9 cellular contexts compared by ENCODE assay signal in the genomic region with DNA sequence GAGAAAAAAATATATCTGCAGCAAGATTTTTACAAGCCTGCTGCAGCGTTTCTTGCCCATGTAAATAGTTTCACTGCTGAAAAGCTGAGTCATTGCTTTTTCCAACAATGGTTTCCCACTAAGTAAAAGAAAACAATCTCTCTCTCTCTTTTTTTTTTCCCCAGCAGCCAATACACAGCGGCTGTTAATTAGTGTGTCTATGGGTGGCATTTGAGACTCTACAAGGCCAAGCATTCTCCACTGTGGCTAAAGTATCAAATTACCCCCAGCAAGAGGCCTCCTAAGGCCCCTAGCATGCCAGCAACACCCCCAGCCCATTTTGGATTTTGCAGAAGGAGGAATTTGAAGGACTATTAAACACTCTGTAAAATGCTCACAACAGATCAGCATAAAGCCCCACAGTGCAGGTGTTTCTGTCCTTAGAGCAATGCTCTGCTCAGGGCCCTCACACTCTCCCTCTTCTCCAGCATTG.
DNase-seq lines count a peak whose midpoint lies in the region; ATAC-seq, FAIRE-seq and TF ChIP-seq lines count a peak whose summit lies in the region.
"Had no signal": no experiment of that assay in that cellular context is flagged by ENCODE, and none has a peak within 500 bp of the region (broad histone marks: within the 10 kb centered on the region; RNA-seq: fewer than 3 reads in every experiment).

No MANE protein-coding gene starts in this region.

- peak overlapping the region; percentile 4 to 34 (median 21) for H3K4me3 Mint-ChIP-seq in nephron

- H3K27ac Mint-ChIP-seq in nephron = peak overlapping the region; percentile 86 to 93 (median 91)

- no peaks in the 10 kb centered on the region for H3K36me3 Mint-ChIP-seq in nephron (ENCODE audit: low read depth)

- H3K36me3 ChIP-seq in left ventricle myocardium inferior = no peaks in the 10 kb centered on the region

- H3K27ac ChIP-seq in left ventricle myocardium inferior (replicated peaks) = no peak overlapping the region

- no peak for TF ChIP-seq CTCF in cardiac fibroblast (IDR thresholded peaks at IDR 0.05; ENCODE audit: low read depth, low read length)
- TF ChIP-seq CTCF in nephron (IDR thresholded peaks at IDR 0.05; ENCODE audit: unreplicated experiment in 3 of 3) = no peak
- TF ChIP-seq CTCF in left ventricle myocardium inferior (IDR thresholded peaks at IDR 0.05; ENCODE audit: borderline replicate concordance) = no peak

- DNase-seq in EL (peak; percentile 39), NCI-H187 treated with DMSO at 0.1 percent for 48 hours (lab: John Stamatoyannopoulos, UW) (peak; percentile 55), cardiac fibroblast (ENCODE audit: low read depth in 2 of 2) (peak; percentile 28 to 45), GM12892 (ENCODE audit: insufficient read length) (no peak), left ventricle myocardium inferior (no peak)
- DNase-seq: effector CD8-positive, alpha-beta T cell had no signal

- H3K9me3 ChIP-seq in left ventricle myocardium inferior (replicated peaks) = no peaks in the 10 kb centered on the region

- H3K27me3 Mint-ChIP-seq in nephron (ENCODE audit: low read depth) = peaks cover 4% of the 10 kb centered on the region

- no peak overlapping the region for H3K4me3 ChIP-seq in cardiac fibroblast (replicated peaks in 1 of 2; ENCODE audit: low read depth in 2 of 2, low read length in 2 of 2)
- no peak overlapping the region for H3K4me3 ChIP-seq in left ventricle myocardium inferior

- no peak for ATAC-seq in HG03565 (IDR thresholded peaks at IDR 0.05; ENCODE audit: unreplicated experiment)
- ATAC-seq in GM18498 (IDR thresholded peaks at IDR 0.05; ENCODE audit: unreplicated experiment) = no peak

- no peaks in the 10 kb centered on the region for H3K27me3 ChIP-seq in left ventricle myocardium inferior (ENCODE audit: low read depth)

- no peaks in the 10 kb centered on the region for H3K4me1 ChIP-seq in left ventricle myocardium inferior

- no peak for FAIRE-seq in GM12892 (lab: Jason Lieb, UNC)

- H3K4me1 Mint-ChIP-seq in nephron = peaks cover 25% of the 10 kb centered on the region

- TF ChIP-seq POLR2A in GM12892 (IDR thresholded peaks at IDR 0.05; ENCODE audit: low read depth, low read length) = no peak

- H3K9me3 Mint-ChIP-seq in nephron = peaks cover 3% of the 10 kb centered on the region

- intact Hi-C loops in left ventricle myocardium inferior (cut with micrococcal nuclease) = no loop called here

Comparison
In these comparisons a context has a peak if more than half of its experiments do, and no peak if none do; other contexts are left out.
1. DNase-seq: peak in EL (single experiment), NCI-H187 treated with DMSO at 0.1 percent for 48 hours (single experiment) and cardiac fibroblast (2 of 2); none in GM12892 (single experiment) and left ventricle myocardium inferior (single experiment).